ENCODE assay signal across 8 cellular contexts in the genomic region with DNA sequence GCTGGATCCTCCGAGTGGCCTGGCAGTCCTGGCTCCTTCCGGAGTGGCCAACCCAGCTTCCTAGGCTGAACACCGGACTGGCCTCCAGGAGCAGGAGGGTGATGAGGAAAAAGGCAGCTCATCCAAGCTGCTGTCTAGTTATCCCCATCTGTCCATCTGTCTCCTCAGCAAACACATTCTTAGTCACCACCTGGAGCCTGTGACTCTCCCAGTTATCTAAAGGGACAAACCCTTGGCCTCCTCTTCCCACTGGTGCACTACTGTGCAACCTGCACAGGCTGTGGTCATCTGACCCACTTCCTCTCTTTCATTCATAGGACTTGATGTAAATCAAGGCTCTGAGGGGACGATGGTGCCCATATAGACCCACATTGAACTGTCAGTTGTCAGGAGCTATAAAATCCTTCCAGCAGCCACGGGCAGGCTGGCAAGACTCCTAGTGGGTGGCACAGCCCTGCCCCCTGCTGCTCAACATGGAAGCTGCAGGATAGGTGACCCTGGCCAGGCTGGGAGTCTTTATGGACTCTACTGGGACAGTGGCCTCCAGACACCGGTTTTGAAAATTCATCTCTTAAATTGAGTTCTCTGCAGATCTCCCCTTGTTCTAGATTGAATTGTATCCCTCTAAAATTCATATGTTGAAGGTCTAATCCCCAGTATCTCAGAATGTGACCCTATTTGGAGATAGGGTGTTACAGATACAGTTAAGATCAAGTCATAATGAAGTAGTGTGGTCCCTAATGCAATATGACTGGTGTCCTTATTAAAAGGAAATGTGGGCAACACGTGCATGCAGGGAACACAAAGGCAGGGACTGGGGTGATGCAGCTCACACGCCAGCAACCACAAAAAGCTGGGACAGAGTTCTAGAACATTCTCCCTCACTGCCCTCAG. TPM values are rescaled to one million over a fixed set of nuclear protein-coding genes. Genes with fewer than 3 reads are reported as not detected.
DNase-seq lines count a peak whose midpoint lies in the region; ATAC-seq and TF ChIP-seq lines count a peak whose summit lies in the region.

No MANE protein-coding gene starts in this region.

- intact Hi-C loops in mammary epithelial cell (cut with micrococcal nuclease) = loop anchor here (1.0 to 10.0 kb wide), 3 partner anchors 36 to 182 kb away; partner anchors contain the start of gene ASTL

- H3K36me3 ChIP-seq in mammary epithelial cell (ENCODE audit: insufficient read depth, low read length) (no peaks in the 10 kb centered on the region), kidney epithelial cell (ENCODE audit: control insufficient read depth, insufficient read depth, low read length) (no peaks in the 10 kb centered on the region)

- H2AFZ ChIP-seq in mammary epithelial cell (ENCODE audit: low read depth, low read length) = no peak overlapping the region

- DNase-seq in NCI-H1417 (lab: John Stamatoyannopoulos, UW) (peak; percentile 51 to 80 (median 56)), NCI-H1417 treated with DMSO at 0.1 percent for 48 hours (lab: John Stamatoyannopoulos, UW) (no peak), NCI-H2227 treated with DMSO at 0.1 percent for 48 hours (lab: John Stamatoyannopoulos, UW) (peak; percentile 19), mammary epithelial cell (peak; percentile 41), kidney epithelial cell (ENCODE audit: low read depth) (peak; percentile 12)
- peak; percentile 70 for DNase-seq in activated CD4-positive, CD25-positive, alpha-beta regulatory T cell treated with anti-CD3 and anti-CD28 coated beads, Interleukin-2, amount 50 U/mL, for 16 hours (ENCODE audit: low read depth, low spot score)
- peak; percentile 76 for DNase-seq in stimulated activated CD4-positive, alpha-beta T cell treated with anti-CD3 and anti-CD28 coated beads, Interleukin-2, amount 100 ng/mL, for 4 hours (ENCODE audit: low read depth)

- dilution Hi-C loops in mammary epithelial cell (cut with HindIII; ENCODE audit: low sequenced_read_pairs) = loop anchor here (25.0 kb wide), 1 partner anchor 162 kb away; no protein-coding TSS in a partner anchor

- ATAC-seq in HG03060 (IDR thresholded peaks at IDR 0.05; ENCODE audit: low read depth, unreplicated experiment) = peak; percentile 41

- H3K79me2 ChIP-seq in mammary epithelial cell (ENCODE audit: insufficient read depth, low read length) = no peaks in the 10 kb centered on the region

- H3K27me3 ChIP-seq in mammary epithelial cell (ENCODE audit: insufficient read depth, low read length) (no peaks in the 10 kb centered on the region), kidney epithelial cell (ENCODE audit: control insufficient read depth, insufficient read depth, low read length) (no peaks in the 10 kb centered on the region)

- no peak overlapping the region for H3K4me3 ChIP-seq in mammary epithelial cell (replicated peaks in 1 of 3; ENCODE audit: insufficient read depth in 1 of 3, low read depth in 2 of 3, low read length in 3 of 3)
- no peak overlapping the region for H3K4me3 ChIP-seq in kidney epithelial cell (ENCODE audit: low read depth, low read length)

- no peak overlapping the region for H3K9ac ChIP-seq in mammary epithelial cell (ENCODE audit: insufficient read depth, low read length)

- CTCF ChIA-PET in mammary epithelial cell (lab: Charles Lee; ENCODE audit: low non-redundant PET) = interaction anchor here (0.6 to 1.6 kb wide), 8 partner anchors 23 to 182 kb away, joined by 3 to 19 read pairs (median 6); partner anchors contain the start of gene ASTL

- H3K9me3 ChIP-seq in mammary epithelial cell (replicated peaks; ENCODE audit: insufficient read depth, low read length) = no peaks in the 10 kb centered on the region

- no peaks in the 10 kb centered on the region for H4K20me1 ChIP-seq in mammary epithelial cell (ENCODE audit: insufficient read depth, low read length)

- TF ChIP-seq CTCF in mammary epithelial cell (conservative IDR thresholded peaks at IDR 0.05 in 1 of 2, IDR thresholded peaks at IDR 0.05 in 1 of 2; ENCODE audit: extremely low read depth in 1 of 2, insufficient read depth in 1 of 2, low read depth in 1 of 2, low read length in 2 of 2) (peak; percentile 94 to 97), kidney epithelial cell (IDR thresholded peaks at IDR 0.05; ENCODE audit: insufficient read depth, low read length, poor library complexity, severe bottlenecking) (peak; percentile 99)

- 43% methylated on average over 6 of the region's 8 CpGs for WGBS in mammary epithelial cell (ENCODE audit: low coverage, missing lambda C conversion rate)

- H3K4me1 ChIP-seq in mammary epithelial cell (ENCODE audit: insufficient read depth, low read length) = no peaks in the 10 kb centered on the region

- no peak overlapping the region for H3K4me2 ChIP-seq in mammary epithelial cell (ENCODE audit: insufficient read depth, low read depth, low read length)

- no TSS peak for BruUV-seq in mammary epithelial cell (replicated peaks; lab: Mats Ljungman, UMichigan)

- in situ Hi-C loops in mammary epithelial cell (cut with MboI; ENCODE audit: low sequenced_read_pairs in 2 of 2) = loop anchor here in 1 of 2 donors (25.0 kb wide), 1 partner anchor 162 kb away; no protein-coding TSS in a partner anchor

- no peak overlapping the region for H3K27ac ChIP-seq in mammary epithelial cell (ENCODE audit: insufficient read depth, low read depth, low read length)

RNA-seq across cellular contexts. Expression of gene DUSP2, which starts 29.3 kb away (rescaled TPM):
- 10 to 100 TPM in 1 of 2 donors, 1 to 10 TPM in 1; 2.0 to 22.0 TPM for total RNA-seq in mammary epithelial cell
- polyA plus RNA-seq in mammary epithelial cell = 3.1 TPM
- polyA minus RNA-seq in mammary epithelial cell = 11.6 TPM
- total RNA-seq in kidney epithelial cell = 1.6 and 1.7 TPM in 2 replicates

RNA-seq across cellular contexts. Expression of gene STARD7, which starts 34.1 kb away (rescaled TPM):
- total RNA-seq in mammary epithelial cell (100 to 1,000 TPM in 1 of 2 donors, 10 to 100 TPM in 1; 96.7 to 241 TPM), kidney epithelial cell (96.1 and 104 TPM in 2 replicates)
- polyA plus RNA-seq in mammary epithelial cell = 65.8 TPM
- polyA minus RNA-seq in mammary epithelial cell = 90.8 TPM

RNA-seq across cellular contexts. Expression of gene ASTL, which starts 36.2 kb away (rescaled TPM):
- total RNA-seq in mammary epithelial cell (under 1 TPM in 1 of 2 donors, not detected in 1; 0.33 TPM), kidney epithelial cell (not detected in 2 replicates)
- not detected for polyA plus RNA-seq in mammary epithelial cell
- not detected for polyA minus RNA-seq in mammary epithelial cell

RNA-seq across cellular contexts. Expression of gene ADRA2B, which starts 58.1 kb away (rescaled TPM):
- total RNA-seq in mammary epithelial cell (under 1 TPM; under 0.01 to 0.09 TPM), kidney epithelial cell (0.07 and 0.13 TPM in 2 replicates)
- polyA plus RNA-seq in mammary epithelial cell = 0.05 TPM
- polyA minus RNA-seq in mammary epithelial cell = not detected
